In the genomic region with DNA sequence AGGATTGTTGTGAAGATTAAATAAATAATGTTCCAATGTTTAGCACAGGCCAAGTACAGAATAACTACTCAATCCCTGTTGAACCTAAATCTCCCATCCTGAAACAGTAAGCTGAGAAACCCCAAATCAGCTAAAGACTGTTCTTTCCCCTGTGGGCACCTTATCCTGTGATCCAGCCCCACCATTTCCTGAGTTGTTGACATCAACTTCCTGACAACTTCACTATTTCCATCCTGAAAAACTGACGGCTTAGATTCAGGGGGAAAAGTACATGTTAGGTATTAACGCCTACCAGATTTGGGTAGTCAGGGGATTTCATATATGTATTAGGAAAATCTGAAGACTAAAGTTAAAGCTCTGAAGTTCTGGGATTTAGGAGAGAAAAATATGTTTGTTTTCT, we compare ENCODE assay signal across 31 cellular contexts. TPM values are rescaled to one million over a fixed set of nuclear protein-coding genes. Genes with fewer than 3 reads are reported as not detected.
"Had no signal": no experiment of that assay in that cellular context is flagged by ENCODE, and none has a peak within 500 bp of the region (broad histone marks: within the 10 kb centered on the region; RNA-seq: fewer than 3 reads in every experiment).

No MANE protein-coding gene starts in this region.

- H3K9me3 ChIP-seq: breast epithelium, gastroesophageal sphincter, ovary, prostate gland, sigmoid colon, tibial nerve had no signal

- H3K4me3 Mint-ChIP-seq: activated CD4-positive, alpha-beta T cell treated with anti-CD3 and anti-CD28 coated beads for 36 hours; dendritic cell treated with granulocyte-macrophage colony-stimulating factor and Interleukin-4, amounts not matched to agents 40 ng/mL and 50 ng/mL, for 4 days; naive thymus-derived CD4-positive, alpha-beta T cell; stimulated activated memory B cell treated with anti-CD40 and anti-IgM and Interleukin-4, amounts not matched to agents 10 μg/mL and 1 μg/mL and 100 μg/mL, for 72 hours; T-helper 2 cell treated with Interferon-gamma antibody and Interleukin-4, amounts not matched to agents 5 μg/mL and 100 μg/mL, for 36 hours had no signal

- H3K79me2 ChIP-seq: hepatocyte had no signal

- FAIRE-seq: endometrium, small intestine had no signal

- H3K27me3 ChIP-seq: breast epithelium, gastroesophageal sphincter, hepatocyte, ovary, sigmoid colon, tibial nerve had no signal

- H3K4me2 ChIP-seq: hepatocyte had no signal

- ATAC-seq: activated CD4-positive, alpha-beta T cell treated with anti-CD3 and anti-CD28 coated beads for 36 hours; gastroesophageal sphincter; left cardiac atrium; naive thymus-derived CD4-positive, alpha-beta T cell; stimulated activated memory B cell treated with anti-CD40 and anti-IgM and Interleukin-4, amounts not matched to agents 10 μg/mL and 1 μg/mL and 100 μg/mL, for 72 hours had no signal

- H3K36me3 Mint-ChIP-seq: naive thymus-derived CD4-positive, alpha-beta T cell; stimulated activated memory B cell treated with anti-CD40 and anti-IgM and Interleukin-4, amounts not matched to agents 10 μg/mL and 1 μg/mL and 100 μg/mL, for 72 hours had no signal

- H2AFZ ChIP-seq: hepatocyte had no signal

- DNase-seq: activated CD4-positive, alpha-beta T cell treated with anti-CD3 and anti-CD28 coated beads for 36 hours; activated CD4-positive, CD25-positive, alpha-beta regulatory T cell; activated CD8-positive, alpha-beta memory T cell treated with anti-CD3 and anti-CD28 coated beads, Interleukin-2, amount 50 U/mL, for 4 hours; activated gamma-delta T cell; activated naive CD4-positive, alpha-beta T cell treated with anti-CD3 and anti-CD28 coated beads, Interleukin-2, amount 50 U/mL, for 16 hours; activated T-cell treated with anti-CD3 and anti-CD28 coated beads, Interleukin-2, amount 50 U/mL, for 1 hour; amygdala; central memory CD4-positive, alpha-beta T cell; effector CD8-positive, alpha-beta T cell; erythroblast; islet precursor cell; left cardiac atrium; midbrain; naive thymus-derived CD4-positive, alpha-beta T cell; ovary; sigmoid colon; small intestine; stimulated activated CD4-positive, alpha-beta T cell treated with anti-CD3 and anti-CD28 coated beads, Interleukin-1b, Interleukin-23, amount 100 ng/mL, for 48 hours; stimulated activated CD4-positive, alpha-beta T cell treated with anti-CD3 and anti-CD28 coated beads, Interleukin-4, amount 100 ng/mL, for 4 hours; stimulated activated CD8-positive, alpha-beta memory T cell treated with anti-CD3 and anti-CD28 coated beads, Interleukin-4, amount 100 ng/mL, for 48 hours; T-helper 1 cell had no signal

- H3K27me3 Mint-ChIP-seq: dendritic cell treated with granulocyte-macrophage colony-stimulating factor and Interleukin-4, amounts not matched to agents 40 ng/mL and 50 ng/mL, for 4 days; stimulated activated memory B cell treated with anti-CD40 and anti-IgM and Interleukin-4, amounts not matched to agents 10 μg/mL and 1 μg/mL and 100 μg/mL, for 72 hours had no signal

- H3K4me3 ChIP-seq: breast epithelium, gastroesophageal sphincter, hepatocyte, ovary, prostate gland, sigmoid colon, tibial nerve had no signal

- H3K36me3 ChIP-seq: breast epithelium, gastroesophageal sphincter, ovary, prostate gland, sigmoid colon, tibial nerve had no signal

- H3K27ac Mint-ChIP-seq: activated CD4-positive, alpha-beta T cell treated with anti-CD3 and anti-CD28 coated beads for 36 hours; dendritic cell treated with granulocyte-macrophage colony-stimulating factor and Interleukin-4, amounts not matched to agents 40 ng/mL and 50 ng/mL, for 4 days; naive thymus-derived CD4-positive, alpha-beta T cell; stimulated activated memory B cell treated with anti-CD40 and anti-IgM and Interleukin-4, amounts not matched to agents 10 μg/mL and 1 μg/mL and 100 μg/mL, for 72 hours; T-helper 2 cell treated with Interferon-gamma antibody and Interleukin-4, amounts not matched to agents 5 μg/mL and 100 μg/mL, for 36 hours had no signal

- H3K4me1 Mint-ChIP-seq: activated CD4-positive, alpha-beta T cell treated with anti-CD3 and anti-CD28 coated beads for 36 hours; naive thymus-derived CD4-positive, alpha-beta T cell; stimulated activated memory B cell treated with anti-CD40 and anti-IgM and Interleukin-4, amounts not matched to agents 10 μg/mL and 1 μg/mL and 100 μg/mL, for 72 hours had no signal

- H3K27ac ChIP-seq: gastroesophageal sphincter, hepatocyte, ovary, prostate gland, sigmoid colon, tibial nerve had no signal

- H3K9me3 Mint-ChIP-seq: stimulated activated memory B cell treated with anti-CD40 and anti-IgM and Interleukin-4, amounts not matched to agents 10 μg/mL and 1 μg/mL and 100 μg/mL, for 72 hours; T-helper 2 cell treated with Interferon-gamma antibody and Interleukin-4, amounts not matched to agents 5 μg/mL and 100 μg/mL, for 36 hours had no signal

- H3K4me1 ChIP-seq: breast epithelium, prostate gland, sigmoid colon, tibial nerve had no signal

RNA-seq across cellular contexts. Expression of a gene that starts 51.7 kb away (rescaled TPM):
- total RNA-seq: activated CD4-positive, alpha-beta T cell treated with anti-CD3 and anti-CD28 coated beads for 36 hours; activated CD8-positive, alpha-beta memory T cell treated with anti-CD3 and anti-CD28 coated beads for 36 hours; naive thymus-derived CD4-positive, alpha-beta T cell had no signal
- polyA plus RNA-seq: naive thymus-derived CD4-positive, alpha-beta T cell had no signal
